ENCODE assay signal across 8 cellular contexts in the genomic region with DNA sequence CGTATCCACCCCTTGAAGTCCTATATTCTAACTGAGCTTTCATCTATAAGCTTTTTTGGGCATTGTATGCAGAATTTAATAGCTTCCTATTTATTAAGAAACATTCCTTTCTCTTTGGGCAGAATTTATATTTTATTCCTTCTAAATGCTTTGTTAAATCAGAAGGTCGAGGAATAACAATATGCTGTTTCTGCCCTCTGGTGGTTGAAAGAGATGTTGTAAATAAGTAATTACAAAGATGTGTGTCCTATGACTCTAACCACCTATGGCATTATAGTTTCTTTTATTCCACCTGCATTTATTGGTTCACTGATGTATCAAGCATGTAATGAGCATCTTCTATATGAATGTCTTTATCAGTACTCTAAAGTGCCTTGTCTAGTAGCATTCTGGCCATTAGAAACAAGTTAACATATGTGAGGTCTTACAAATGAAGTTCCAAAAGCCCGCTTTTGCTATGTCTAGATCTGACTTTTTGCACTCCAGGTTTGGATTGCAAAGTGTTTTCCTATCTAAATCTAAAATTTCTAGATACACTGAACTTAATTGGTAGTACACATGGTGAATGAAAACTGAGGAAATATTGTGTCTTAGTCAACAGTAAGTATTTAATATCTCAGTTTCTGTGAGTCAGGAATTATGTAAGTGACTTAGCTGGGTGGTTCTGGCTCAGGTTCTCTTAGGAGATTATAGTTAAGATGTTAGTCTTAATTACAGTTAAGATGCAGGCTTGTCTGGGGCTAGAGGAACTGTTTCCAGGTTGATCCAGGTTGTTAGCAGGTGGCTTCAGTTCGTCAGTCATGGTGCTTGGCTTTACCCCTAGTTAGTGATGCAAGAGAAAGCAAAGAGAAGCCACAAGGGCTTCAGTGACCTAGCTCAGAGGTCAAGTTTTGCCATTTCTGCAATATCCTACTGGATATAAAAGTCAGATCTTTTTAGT. TPM values are rescaled to one million over a fixed set of nuclear protein-coding genes. Genes with fewer than 3 reads are reported as not detected.
DNase-seq lines count a peak whose midpoint lies in the region; ATAC-seq, FAIRE-seq and TF ChIP-seq lines count a peak whose summit lies in the region.

No MANE protein-coding gene starts in this region.

- intact Hi-C loops in right lobe of liver (cut with DNase I) = no loop called here

- WGBS in right lobe of liver (ENCODE audit: insufficient coverage, low coverage, low lambda C conversion rate, missing lambda C conversion rate) = 38% methylated on average over 4 of the region's 4 CpGs

- TF ChIP-seq POLR2A in right lobe of liver (IDR thresholded peaks at IDR 0.05) (no peak), GM12892 (IDR thresholded peaks at IDR 0.05; ENCODE audit: low read depth, low read length) (no peak)

- no peaks in the 10 kb centered on the region for H3K36me3 Mint-ChIP-seq in GM23338 (ENCODE audit: low read depth)

- H3K79me2 ChIP-seq in GM23338 (replicated peaks; ENCODE audit: insufficient read depth) = peaks cover 93% of the 10 kb centered on the region

- H3K4me1 Mint-ChIP-seq in GM23338 = peaks cover 76% of the 10 kb centered on the region

- H3K36me3 ChIP-seq in GM23338 (ENCODE audit: insufficient read depth) (no peaks in the 10 kb centered on the region), right lobe of liver (no peaks in the 10 kb centered on the region)

- 0 out of 2 replicates have a peak overlapping the region, but pooled peaks have one; percentile 19 for H3K4me2 ChIP-seq in GM23338

- no peaks in the 10 kb centered on the region for H3F3A ChIP-seq in GM23338 (replicated peaks; ENCODE audit: low read depth)

- no peak overlapping the region for H3K27ac ChIP-seq in C4-2B
- peak overlapping the region; percentile 53 for H3K27ac ChIP-seq in GM23338 (ENCODE audit: low read depth)
- H3K27ac ChIP-seq in right lobe of liver = peak overlapping the region in 1 of 3 donors; percentile 51

- FAIRE-seq in GM12892 (lab: Jason Lieb, UNC) = no peak

- peak; percentile 77 for DNase-seq in GM23338 (ENCODE audit: low spot score)
- peak; percentile 17 for DNase-seq in NCI-H345 treated with DMSO at 0.1 percent for 48 hours (lab: John Stamatoyannopoulos, UW; ENCODE audit: unreplicated experiment)
- DNase-seq in choroid plexus epithelial cell (ENCODE audit: low read depth) = peak; percentile 84
- peak in 1 of 3 donors; percentile 59 for DNase-seq in right lobe of liver
- DNase-seq in GM12892 (ENCODE audit: insufficient read length) = no peak
- DNase-seq in activated naive CD4-positive, alpha-beta T cell treated with Interleukin-2 at 50 U/mL for 16 hours = no peak

- H4K20me1 ChIP-seq in GM23338 (replicated peaks; ENCODE audit: insufficient read depth) = peaks cover 5% of the 10 kb centered on the region; the same call in 1 of the 2 replicates

- no peak overlapping the region for H3K4me3 ChIP-seq in GM23338
- no peak overlapping the region for H3K4me3 ChIP-seq in choroid plexus epithelial cell (ENCODE audit: low read depth, low read length)
- no peak overlapping the region for H3K4me3 ChIP-seq in right lobe of liver

- peak overlapping the region; percentile 94 for H3K27ac Mint-ChIP-seq in GM23338

- H3K9me3 ChIP-seq in right lobe of liver = no peaks in the 10 kb centered on the region

- H3K9me2 ChIP-seq in GM23338 (ENCODE audit: insufficient read depth) = no peaks in the 10 kb centered on the region

- H3K4me3 Mint-ChIP-seq in GM23338 = no peak overlapping the region

- no peaks in the 10 kb centered on the region for H3K9me3 Mint-ChIP-seq in GM23338

- H3K27me3 Mint-ChIP-seq in GM23338 (ENCODE audit: insufficient read depth, low read depth, poor library complexity) = peaks cover 11% of the 10 kb centered on the region

- no peak overlapping the region for H2AFZ ChIP-seq in GM23338

- ATAC-seq in GM23338 (peak; percentile 16; the same call in 2 of the 3 replicates), right lobe of liver (peak; percentile 90 to 94 (median 94)), GM18517 (IDR thresholded peaks at IDR 0.05; ENCODE audit: unreplicated experiment) (no peak)

- TF ChIP-seq CTCF in C4-2B (conservative IDR thresholded peaks at IDR 0.05) = peak; percentile 82
- TF ChIP-seq CTCF in GM23338 (conservative IDR thresholded peaks at IDR 0.05; ENCODE audit: low read depth in 2 of 2) = peak; percentile 62 to 89
- TF ChIP-seq CTCF in choroid plexus epithelial cell (conservative IDR thresholded peaks at IDR 0.05; ENCODE audit: low read depth, low read length) = peak; percentile 58
- peak; percentile 60 to 77 (median 66) for TF ChIP-seq CTCF in right lobe of liver (IDR thresholded peaks at IDR 0.05)

- peaks cover 68% of the 10 kb centered on the region for H3K4me1 ChIP-seq in GM23338 (ENCODE audit: insufficient read depth)
- H3K4me1 ChIP-seq in right lobe of liver = peaks cover 0 to 23% (median 9%) of the 10 kb centered on the region in 4 donors

- no peaks in the 10 kb centered on the region for H3K27me3 ChIP-seq in GM23338 (ENCODE audit: insufficient read depth)
- H3K27me3 ChIP-seq in right lobe of liver = no peaks in the 10 kb centered on the region

TF ChIP-seq in GM23338, 12 proteins besides CTCF, POLR2A, EP300 and RAD21 (continues in another document):
- TF ChIP-seq, protein P1, sequence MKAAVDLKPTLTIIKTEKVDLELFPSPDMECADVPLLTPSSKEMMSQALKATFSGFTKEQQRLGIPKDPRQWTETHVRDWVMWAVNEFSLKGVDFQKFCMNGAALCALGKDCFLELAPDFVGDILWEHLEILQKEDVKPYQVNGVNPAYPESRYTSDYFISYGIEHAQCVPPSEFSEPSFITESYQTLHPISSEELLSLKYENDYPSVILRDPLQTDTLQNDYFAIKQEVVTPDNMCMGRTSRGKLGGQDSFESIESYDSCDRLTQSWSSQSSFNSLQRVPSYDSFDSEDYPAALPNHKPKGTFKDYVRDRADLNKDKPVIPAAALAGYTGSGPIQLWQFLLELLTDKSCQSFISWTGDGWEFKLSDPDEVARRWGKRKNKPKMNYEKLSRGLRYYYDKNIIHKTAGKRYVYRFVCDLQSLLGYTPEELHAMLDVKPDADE (IDR thresholded peaks at IDR 0.05) = no peak
- TF ChIP-seq NANOG (IDR thresholded peaks at IDR 0.05; ENCODE audit: borderline replicate concordance) = no peak
- no peak for TF ChIP-seq EZH2phosphoT487 (IDR thresholded peaks at IDR 0.05; ENCODE audit: unreplicated experiment)
- no peak for TF ChIP-seq ZNF114 (CRISPR knock-in tag; IDR thresholded peaks at IDR 0.05)
- no peak for TF ChIP-seq STAT1 (IDR thresholded peaks at IDR 0.05; ENCODE audit: unreplicated experiment)
- no peak for TF ChIP-seq ZNF331 (CRISPR knock-in tag; IDR thresholded peaks at IDR 0.05; ENCODE audit: low read depth)
- no peak for TF ChIP-seq EZH2 (IDR thresholded peaks at IDR 0.05; ENCODE audit: low read depth, unreplicated experiment)
- TF ChIP-seq JUNB (IDR thresholded peaks at IDR 0.05; ENCODE audit: unreplicated experiment) = no peak
- no peak for TF ChIP-seq CREB1 (CRISPR knock-in tag; IDR thresholded peaks at IDR 0.05; ENCODE audit: low read depth)
- no peak for TF ChIP-seq POLR2AphosphoS5 (IDR thresholded peaks at IDR 0.05; ENCODE audit: low read depth)

RNA-seq across cellular contexts. Expression of gene PLEKHA5, which starts 57.5 kb away (rescaled TPM):
- 81.8 and 82.8 TPM in 2 replicates for total RNA-seq in GM23338 (2014; rRNA removed; shearing (Covaris generic))
- polyA plus RNA-seq in GM23338 (2016; fragmentation: Nextera tagmentation; extraction: Ambion mirVana) = 79.9 and 112 TPM in 2 replicates
- total RNA-seq in right lobe of liver = 10 to 100 TPM; 14.7 to 18.7 (median 15.8) TPM
- not detected for polyA plus RNA-seq in GM12892 (2012; ENCODE audit: missing spikeins)

Comparison
In these comparisons a context has a peak if more than half of its experiments do, and no peak if none do; other contexts are left out.
1. DNase-seq: peak in GM23338 (single experiment), NCI-H345 treated with DMSO at 0.1 percent for 48 hours (single experiment) and choroid plexus epithelial cell (single experiment); none in GM12892 (single experiment) and activated naive CD4-positive, alpha-beta T cell treated with Interleukin-2 at 50 U/mL for 16 hours (single experiment).
2. Peak in every context shown above with its lines, with median percentiles within 50 percentile points of each other: CTCF ChIP-seq.